Comparison of ENCODE assay signal across 16 cellular contexts in genomic region chr11:9489366-9489765, GRCh38. TPM values are rescaled to one million over a fixed set of nuclear protein-coding genes. Genes with fewer than 3 reads are reported as not detected.
DNase-seq lines count a peak whose midpoint lies in the region; ATAC-seq, FAIRE-seq and TF ChIP-seq lines count a peak whose summit lies in the region.
"Had no signal": no experiment of that assay in that cellular context is flagged by ENCODE, and none has a peak within 500 bp of the region (broad histone marks: within the 10 kb centered on the region; RNA-seq: fewer than 3 reads in every experiment).

No MANE protein-coding gene starts in this region.

- H3K4me3 Mint-ChIP-seq in MCF 10A (ENCODE audit: unreplicated experiment): no peak overlapping the region

- FAIRE-seq in GM12892 (lab: Jason Lieb, UNC): no peak
- FAIRE-seq: A204.1 had no signal

- H3K27ac ChIP-seq in breast epithelium: no peak overlapping the region
- peak overlapping the region; percentile 27 to 35 for H3K27ac ChIP-seq in ascending aorta
- no peak overlapping the region for H3K27ac ChIP-seq in heart right ventricle
- H3K27ac ChIP-seq: HL-60, testis had no signal

- no peaks in the 10 kb centered on the region for H3K9me3 Mint-ChIP-seq in MCF 10A (ENCODE audit: unreplicated experiment)

- H3K9me3 ChIP-seq in breast epithelium (no peaks in the 10 kb centered on the region), ascending aorta (no peaks in the 10 kb centered on the region), heart right ventricle (no peaks in the 10 kb centered on the region)
- H3K9me3 ChIP-seq: testis had no signal

- DNase-seq in MCF 10A (ENCODE audit: unreplicated experiment): no peak
- no peak for DNase-seq in breast epithelium (ENCODE audit: low spot score in 2 of 2)
- no peak for DNase-seq in ascending aorta (ENCODE audit: low spot score in 2 of 2)
- DNase-seq in fibroblast of the conjunctiva (ENCODE audit: low read depth): peak; percentile 17
- DNase-seq in heart right ventricle: no peak
- DNase-seq in GM19238 (ENCODE audit: insufficient read length, low spot score): no peak
- DNase-seq in GM12892 (ENCODE audit: insufficient read length): no peak
- no peak for DNase-seq in ureter (ENCODE audit: low spot score)
- DNase-seq: activated naive CD4-positive, alpha-beta T cell; cerebellar nuclear complex; mesendoderm; nucleus accumbens; testis had no signal

- H3K4me3 ChIP-seq in breast epithelium: no peak overlapping the region
- peak overlapping the region in 1 of 2 donors; percentile 25 for H3K4me3 ChIP-seq in ascending aorta
- H3K4me3 ChIP-seq in heart right ventricle: no peak overlapping the region
- H3K4me3 ChIP-seq: testis had no signal

- no TSS peak for BruUV-seq in MCF 10A (replicated peaks; lab: Mats Ljungman, UMichigan)

- WGBS in heart right ventricle, 2 donors: 90 to 94% methylated on average over 3 of the region's 3 CpGs

- ATAC-seq in heart right ventricle: no peak
- ATAC-seq: esophagus mucosa had no signal

- CTCF ChIA-PET in MCF 10A (lab: Yijun Ruan, JAX): interaction anchor here (0.6 to 4.0 kb wide), 2 partner anchors 17 to 23 kb away, joined by 3 to 24 read pairs; no protein-coding TSS in a partner anchor

- H3K27ac Mint-ChIP-seq in MCF 10A (ENCODE audit: low read depth, unreplicated experiment): peak overlapping the region; percentile 76

- H3K27me3 ChIP-seq in breast epithelium: no peaks in the 10 kb centered on the region
- H3K27me3 ChIP-seq in ascending aorta: no peaks in the 10 kb centered on the region
- H3K27me3 ChIP-seq in heart right ventricle: no peaks in the 10 kb centered on the region
- H3K27me3 ChIP-seq: testis had no signal

- H3K27me3 Mint-ChIP-seq in MCF 10A (ENCODE audit: insufficient read depth, unreplicated experiment): no peaks in the 10 kb centered on the region

- no peak for TF ChIP-seq CTCF in MCF 10A (IDR thresholded peaks at IDR 0.05; ENCODE audit: unreplicated experiment)
- TF ChIP-seq CTCF in breast epithelium (IDR thresholded peaks at IDR 0.05): no peak
- no peak for TF ChIP-seq CTCF in ascending aorta (IDR thresholded peaks at IDR 0.05)
- TF ChIP-seq CTCF in heart right ventricle (IDR thresholded peaks at IDR 0.05): no peak

- H3K36me3 Mint-ChIP-seq in MCF 10A (ENCODE audit: insufficient read depth, unreplicated experiment): peaks cover 28% of the 10 kb centered on the region

- peaks cover 4% of the 10 kb centered on the region for H3K36me3 ChIP-seq in breast epithelium
- peaks cover 15 to 22% of the 10 kb centered on the region in 2 donors for H3K36me3 ChIP-seq in ascending aorta
- H3K36me3 ChIP-seq in heart right ventricle: peaks cover 0 to 96% (median 20%) of the 10 kb centered on the region in 9 donors

- intact Hi-C loops in MCF 10A (cut with micrococcal nuclease) (no loop called here), breast epithelium (cut with DNase I; ENCODE audit: low total_unique reads) (no loop called here), ascending aorta (cut with DNase I) (no loop called here), heart right ventricle (cut with DNase I) (no loop called here)

- H3K4me1 Mint-ChIP-seq in MCF 10A (ENCODE audit: insufficient read depth, unreplicated experiment): peaks cover 9% of the 10 kb centered on the region

- POLR2A ChIA-PET in MCF 10A (lab: Yijun Ruan, JAX): interaction anchor here (0.5 to 2.0 kb wide), 3 partner anchors 27 to 86 kb away, joined by 3 to 9 read pairs (median 3); partner anchors contain the start of gene ZNF143

- TF ChIP-seq POLR2A in breast epithelium (IDR thresholded peaks at IDR 0.05) (no peak), GM12892 (IDR thresholded peaks at IDR 0.05; ENCODE audit: low read depth, low read length) (no peak)

- no peaks in the 10 kb centered on the region for H3K4me1 ChIP-seq in breast epithelium
- no peaks in the 10 kb centered on the region for H3K4me1 ChIP-seq in ascending aorta
- no peaks in the 10 kb centered on the region for H3K4me1 ChIP-seq in heart right ventricle
- H3K4me1 ChIP-seq: testis had no signal

RNA-seq across cellular contexts. Expression of gene ZNF143, which starts 28.6 kb away (rescaled TPM):
- total RNA-seq in MCF 10A (2022) (19.0 and 25.2 TPM in 2 replicates), breast epithelium (10 to 100 TPM; 21.1 to 41.3 (median 39.2) TPM), ascending aorta (2.7 TPM), heart right ventricle (10 to 100 TPM; 11.7 to 28.8 (median 17.6) TPM), ureter (19.9 TPM)
- polyA plus RNA-seq in heart right ventricle: 10 to 100 TPM in 1 of 2 donors, 1 to 10 TPM in 1; 6.1 to 19.4 TPM
- polyA plus RNA-seq in GM12892 (2012; ENCODE audit: missing spikeins): 21.3 TPM

Comparison
In these comparisons a context has a peak if more than half of its experiments do, and no peak if none do; other contexts are left out.
1. H3K27ac ChIP-seq: peak in ascending aorta (2 of 2); none in breast epithelium (0 of 2) and heart right ventricle (0 of 10).